Comparison of ENCODE assay signal across 16 cellular contexts in the genomic region with DNA sequence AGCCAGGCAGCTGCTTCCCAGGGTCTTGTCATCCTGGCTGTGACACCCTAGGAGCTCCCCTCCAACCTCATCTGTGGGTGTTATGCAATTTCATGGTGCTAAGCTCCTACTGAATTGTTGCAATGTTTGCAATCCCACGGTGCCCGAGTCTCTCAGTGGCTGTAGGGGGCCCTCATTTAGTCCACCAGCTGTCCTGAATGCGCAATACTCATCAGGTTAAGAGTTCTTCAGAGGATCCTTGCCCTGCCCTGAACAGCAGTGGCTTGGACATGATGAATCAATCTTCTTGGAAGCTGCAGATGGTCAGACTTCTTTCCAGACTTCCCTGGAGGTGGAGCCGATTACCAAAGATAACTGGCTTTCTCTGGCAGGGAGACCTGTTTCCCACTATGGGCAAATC.
DNase-seq lines count a peak whose midpoint lies in the region; ATAC-seq and TF ChIP-seq lines count a peak whose summit lies in the region.
"Had no signal": no experiment of that assay in that cellular context is flagged by ENCODE, and none has a peak within 500 bp of the region (broad histone marks: within the 10 kb centered on the region; RNA-seq: fewer than 3 reads in every experiment).

No MANE protein-coding gene starts in this region.

- H3K9me3 ChIP-seq in OCI-LY7 (ENCODE audit: low read length): no peaks in the 10 kb centered on the region

- H3K4me3 Mint-ChIP-seq in stimulated activated naive CD8-positive, alpha-beta T cell treated with anti-CD3 and anti-CD28 coated beads, Interleukin-15, Interleukin-2, amounts not matched to agents 100 ng/mL and 50 ng/mL, for 24 hours: no peak overlapping the region
- H3K4me3 Mint-ChIP-seq: activated CD8-positive, alpha-beta T cell treated with anti-CD3 and anti-CD28 coated beads for 36 hours had no signal

- no peaks in the 10 kb centered on the region for H3K4me1 ChIP-seq in OCI-LY7 (ENCODE audit: insufficient read depth, low read length, poor library complexity, severe bottlenecking)

- no peak for ATAC-seq in stimulated activated naive CD8-positive, alpha-beta T cell treated with anti-CD3 and anti-CD28 coated beads, Interleukin-15, Interleukin-2, amounts not matched to agents 100 U/mL and 50 U/mL, for 24 hours
- ATAC-seq in left ventricle myocardium superior (peak; percentile 82), HG03521 (IDR thresholded peaks at IDR 0.05; ENCODE audit: unreplicated experiment) (no peak)
- ATAC-seq: activated CD8-positive, alpha-beta T cell treated with anti-CD3 and anti-CD28 coated beads for 36 hours; GM12878 had no signal

- TF ChIP-seq CTCF in OCI-LY7 (conservative IDR thresholded peaks at IDR 0.05; ENCODE audit: low read length): no peak

- no peaks in the 10 kb centered on the region for H3K27me3 Mint-ChIP-seq in stimulated activated naive CD8-positive, alpha-beta T cell treated with anti-CD3 and anti-CD28 coated beads, Interleukin-15, Interleukin-2, amounts not matched to agents 100 ng/mL and 50 ng/mL, for 24 hours

- H3K27ac Mint-ChIP-seq in stimulated activated naive CD8-positive, alpha-beta T cell treated with anti-CD3 and anti-CD28 coated beads, Interleukin-15, Interleukin-2, amounts not matched to agents 100 ng/mL and 50 ng/mL, for 24 hours: peak overlapping the region; percentile 93

- H3K36me3 Mint-ChIP-seq in stimulated activated naive CD8-positive, alpha-beta T cell treated with anti-CD3 and anti-CD28 coated beads, Interleukin-15, Interleukin-2, amounts not matched to agents 100 ng/mL and 50 ng/mL, for 24 hours (ENCODE audit: low read depth): no peaks in the 10 kb centered on the region

- H4K20me1 ChIP-seq in OCI-LY7 (ENCODE audit: insufficient read depth, low read length): no peaks in the 10 kb centered on the region

- H3K9me3 Mint-ChIP-seq in stimulated activated naive CD8-positive, alpha-beta T cell treated with anti-CD3 and anti-CD28 coated beads, Interleukin-15, Interleukin-2, amounts not matched to agents 100 ng/mL and 50 ng/mL, for 24 hours: no peaks in the 10 kb centered on the region
- H3K9me3 Mint-ChIP-seq: activated CD8-positive, alpha-beta T cell treated with anti-CD3 and anti-CD28 coated beads for 36 hours had no signal

- no peak overlapping the region for H2AFZ ChIP-seq in OCI-LY7 (ENCODE audit: low read length)

- H3K79me2 ChIP-seq in OCI-LY7 (ENCODE audit: insufficient read depth, low read depth, low read length): no peaks in the 10 kb centered on the region

- H3K4me2 ChIP-seq in OCI-LY7 (ENCODE audit: low read length): no peak overlapping the region

- CTCF ChIA-PET in OCI-LY7 (lab: Charles Lee; ENCODE audit: unreplicated experiment): no interaction called here

- no peaks in the 10 kb centered on the region for H3K36me3 ChIP-seq in OCI-LY7 (ENCODE audit: insufficient read depth, low read length)

- no peak overlapping the region for H3K27ac ChIP-seq in OCI-LY7 (ENCODE audit: low read depth, low read length, poor library complexity, severe bottlenecking)

- no TSS peak for BruUV-seq in OCI-LY7 (replicated peaks; lab: Mats Ljungman, UMichigan)

- intact Hi-C loops in left ventricle myocardium superior (cut with micrococcal nuclease) (no loop called here), OCI-LY7 (cut with micrococcal nuclease; ENCODE audit: unreplicated experiment) (no loop called here)

- POLR2A ChIA-PET in OCI-LY7 (lab: Charles Lee): interaction anchor here (0.6 kb wide), 2 partner anchors 22 to 199 kb away, joined by 3 to 4 read pairs; no protein-coding TSS in a partner anchor

- no peaks in the 10 kb centered on the region for H3K9me2 ChIP-seq in OCI-LY7 (ENCODE audit: insufficient read depth, low read length)

- DNase-seq in stimulated activated naive CD8-positive, alpha-beta T cell treated with anti-CD3 and anti-CD28 coated beads, Interleukin-15, Interleukin-2, amounts not matched to agents 100 U/mL and 50 U/mL, for 24 hours: no peak
- DNase-seq in amniotic epithelial cell (ENCODE audit: low read depth) (peak; percentile 93), left ventricle myocardium superior (peak; percentile 64), OCI-LY7 (ENCODE audit: low spot score) (no peak)
- DNase-seq in effector CD8-positive, alpha-beta T cell (lab: John Stamatoyannopoulos, UW): no peak
- DNase-seq in activated naive CD4-positive, alpha-beta T cell treated with anti-CD3 and anti-CD28 coated beads, Interleukin-2, amount 50 U/mL, for 16 hours: no peak
- DNase-seq: activated CD8-positive, alpha-beta T cell treated with anti-CD3 and anti-CD28 coated beads for 36 hours; activated gamma-delta T cell; AML-193; cerebellar nuclear complex; DMS53; mesendoderm; NCI-H748 treated with DMSO at 0.1 percent for 48 hours had no signal

- peaks cover 54% of the 10 kb centered on the region for H3K4me1 Mint-ChIP-seq in stimulated activated naive CD8-positive, alpha-beta T cell treated with anti-CD3 and anti-CD28 coated beads, Interleukin-15, Interleukin-2, amounts not matched to agents 100 ng/mL and 50 ng/mL, for 24 hours (ENCODE audit: low read depth)

- no peak overlapping the region for H3K4me3 ChIP-seq in OCI-LY7 (ENCODE audit: low read depth, low read length, poor library complexity, severe bottlenecking)
- H3K4me3 ChIP-seq: GM12878 had no signal

Comparison
In these comparisons a context has a peak if more than half of its experiments do, and no peak if none do; other contexts are left out.
1. DNase-seq: peak in amniotic epithelial cell (single experiment) and left ventricle myocardium superior (single experiment); none in stimulated activated naive CD8-positive, alpha-beta T cell treated with anti-CD3 and anti-CD28 coated beads, Interleukin-15, Interleukin-2, amounts not matched to agents 100 U/mL and 50 U/mL, for 24 hours (single experiment), effector CD8-positive, alpha-beta T cell (single experiment), activated naive CD4-positive, alpha-beta T cell treated with anti-CD3 and anti-CD28 coated beads, Interleukin-2, amount 50 U/mL, for 16 hours (single experiment) and OCI-LY7 (single experiment).